ENCODE assay signal across 21 cellular contexts in the genomic region with DNA sequence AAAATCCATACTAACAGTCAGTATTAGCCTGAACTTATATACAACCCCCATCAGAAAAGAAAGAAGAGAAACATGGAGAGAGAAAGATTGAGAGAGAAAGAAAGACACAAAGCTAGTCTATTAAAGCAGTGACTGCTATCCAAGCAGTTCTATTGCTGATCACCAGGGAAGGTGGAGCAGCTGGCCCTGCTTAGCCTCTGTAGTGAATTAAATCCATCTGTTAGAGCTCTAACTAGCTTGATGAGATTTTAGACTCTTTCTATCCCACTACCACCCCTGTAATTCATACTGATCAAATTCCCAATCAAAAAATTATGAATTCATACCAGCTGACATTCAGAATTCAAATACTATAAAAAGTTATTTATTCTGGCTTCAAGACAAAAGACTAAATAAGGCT.
A peak's percentile ranks its signal among the peaks of the same experiment; 100 is the strongest.
DNase-seq lines count a peak whose midpoint lies in the region; ATAC-seq and TF ChIP-seq lines count a peak whose summit lies in the region.
"Had no signal": no experiment of that assay in that cellular context is flagged by ENCODE, and none has a peak within 500 bp of the region (broad histone marks: within the 10 kb centered on the region; RNA-seq: fewer than 3 reads in every experiment).

No MANE protein-coding gene starts in this region.

- H3K4me1 ChIP-seq in CD8-positive, alpha-beta T cell (ENCODE audit: insufficient read depth, low read length), result peaks cover 7% of the 10 kb centered on the region

- no peaks in the 10 kb centered on the region for H3K9me3 Mint-ChIP-seq in CD8-positive, alpha-beta T cell
- H3K9me3 Mint-ChIP-seq in brain, result peaks cover 0 to 3% (median 0%) of the 10 kb centered on the region in 5 experiments
- H3K9me3 Mint-ChIP-seq: T-cell; T-helper 2 cell treated with Interferon-gamma antibody and Interleukin-4, amounts not matched to agents 5 μg/mL and 100 μg/mL, for 36 hours had no signal

- no peaks in the 10 kb centered on the region for H3K27me3 ChIP-seq in CD8-positive, alpha-beta T cell (ENCODE audit: insufficient read depth, low read length)

- H3K36me3 ChIP-seq in CD8-positive, alpha-beta T cell (ENCODE audit: insufficient read depth, low read length), result no peaks in the 10 kb centered on the region

- intact Hi-C loops in CD8-positive, alpha-beta T cell (cut with DNase I, micrococcal nuclease), result no loop called here

- peak overlapping the region; percentile 65 for H3K27ac Mint-ChIP-seq in CD8-positive, alpha-beta T cell
- H3K27ac Mint-ChIP-seq in brain, result peak overlapping the region in 3 of 5 experiments; percentile 11 to 59 (median 29)
- H3K27ac Mint-ChIP-seq: B cell; CD14-positive monocyte; T-cell; T-helper 2 cell treated with Interferon-gamma antibody and Interleukin-4, amounts not matched to agents 5 μg/mL and 100 μg/mL, for 36 hours had no signal

- no peak overlapping the region for H3K4me3 ChIP-seq in CD8-positive, alpha-beta T cell (ENCODE audit: low read depth, low read length)
- H3K4me3 ChIP-seq: PC-9 had no signal

- no peak for DNase-seq in CD8-positive, alpha-beta T cell
- DNase-seq in DMS 273 treated with DMSO at 0.1 percent for 48 hours (lab: John Stamatoyannopoulos, UW) (peak; percentile 33), NCI-H82 (lab: John Stamatoyannopoulos, UW) (peak; percentile 94), NCI-H526 (lab: John Stamatoyannopoulos, UW) (no peak)
- DNase-seq in stimulated activated CD4-positive, alpha-beta T cell treated with anti-CD3 and anti-CD28 coated beads, Interleukin-1b, Interleukin-23, amount 100 ng/mL, for 48 hours, result no peak
- DNase-seq: GF-D8, IMR-90, NCI-H1092 treated with DMSO at 0.1 percent for 48 hours, NCI-H1436 treated with DMSO at 0.1 percent for 48 hours, NCI-H2029 treated with DMSO at 0.1 percent for 48 hours, PC-9, SHP77 treated with DMSO at 0.1 percent for 48 hours, T-cell had no signal

- peaks cover 4% of the 10 kb centered on the region for H3K4me1 Mint-ChIP-seq in CD8-positive, alpha-beta T cell (ENCODE audit: low read depth)
- peaks cover 18% of the 10 kb centered on the region for H3K4me1 Mint-ChIP-seq in brain
- H3K4me1 Mint-ChIP-seq: B cell, CD14-positive monocyte had no signal

- H3K27ac ChIP-seq in CD8-positive, alpha-beta T cell (ENCODE audit: low read depth, low read length), result no peak overlapping the region
- H3K27ac ChIP-seq: KMS-11, PC-9, RWPE1 had no signal

- no peaks in the 10 kb centered on the region for H3K36me3 Mint-ChIP-seq in CD8-positive, alpha-beta T cell
- no peaks in the 10 kb centered on the region for H3K36me3 Mint-ChIP-seq in brain
- H3K36me3 Mint-ChIP-seq: CD14-positive monocyte, T-cell had no signal

- CTCF ChIA-PET in CD8-positive, alpha-beta T cell (lab: Charles Lee), result interaction anchor here (1.2 to 2.4 kb wide), 4 partner anchors 9 to 494 kb away, joined by 3 to 8 read pairs (median 4); no protein-coding TSS in a partner anchor

- TF ChIP-seq CTCF in CD8-positive, alpha-beta T cell (IDR thresholded peaks at IDR 0.05), result no peak
- TF ChIP-seq CTCF in brain (conservative IDR thresholded peaks at IDR 0.05), result no peak

- no peaks in the 10 kb centered on the region for H3K9me3 ChIP-seq in CD8-positive, alpha-beta T cell (ENCODE audit: low read length)

- POLR2A ChIA-PET in CD8-positive, alpha-beta T cell (lab: Charles Lee), result no interaction called here

- H3K4me3 Mint-ChIP-seq in CD8-positive, alpha-beta T cell, result no peak overlapping the region
- no peak overlapping the region for H3K4me3 Mint-ChIP-seq in brain
- H3K4me3 Mint-ChIP-seq: B cell; CD14-positive monocyte; T-cell; T-helper 2 cell treated with Interferon-gamma antibody and Interleukin-4, amounts not matched to agents 5 μg/mL and 100 μg/mL, for 36 hours had no signal

- no peak for ATAC-seq in CD8-positive, alpha-beta T cell
- ATAC-seq in HG03280 (IDR thresholded peaks at IDR 0.05; ENCODE audit: unreplicated experiment), result no peak
- ATAC-seq: HCT116, T-cell had no signal

- H3K27me3 Mint-ChIP-seq in CD8-positive, alpha-beta T cell (ENCODE audit: low read depth), result no peaks in the 10 kb centered on the region
- no peaks in the 10 kb centered on the region for H3K27me3 Mint-ChIP-seq in brain
- H3K27me3 Mint-ChIP-seq: B cell had no signal

Comparison
In these comparisons a context has a peak if more than half of its experiments do, and no peak if none do; other contexts are left out.
1. DNase-seq: peak in DMS 273 treated with DMSO at 0.1 percent for 48 hours (single experiment) and NCI-H82 (single experiment); none in CD8-positive, alpha-beta T cell (0 of 7), stimulated activated CD4-positive, alpha-beta T cell treated with anti-CD3 and anti-CD28 coated beads, Interleukin-1b, Interleukin-23, amount 100 ng/mL, for 48 hours (single experiment) and NCI-H526 (0 of 2).